In the genomic region with DNA sequence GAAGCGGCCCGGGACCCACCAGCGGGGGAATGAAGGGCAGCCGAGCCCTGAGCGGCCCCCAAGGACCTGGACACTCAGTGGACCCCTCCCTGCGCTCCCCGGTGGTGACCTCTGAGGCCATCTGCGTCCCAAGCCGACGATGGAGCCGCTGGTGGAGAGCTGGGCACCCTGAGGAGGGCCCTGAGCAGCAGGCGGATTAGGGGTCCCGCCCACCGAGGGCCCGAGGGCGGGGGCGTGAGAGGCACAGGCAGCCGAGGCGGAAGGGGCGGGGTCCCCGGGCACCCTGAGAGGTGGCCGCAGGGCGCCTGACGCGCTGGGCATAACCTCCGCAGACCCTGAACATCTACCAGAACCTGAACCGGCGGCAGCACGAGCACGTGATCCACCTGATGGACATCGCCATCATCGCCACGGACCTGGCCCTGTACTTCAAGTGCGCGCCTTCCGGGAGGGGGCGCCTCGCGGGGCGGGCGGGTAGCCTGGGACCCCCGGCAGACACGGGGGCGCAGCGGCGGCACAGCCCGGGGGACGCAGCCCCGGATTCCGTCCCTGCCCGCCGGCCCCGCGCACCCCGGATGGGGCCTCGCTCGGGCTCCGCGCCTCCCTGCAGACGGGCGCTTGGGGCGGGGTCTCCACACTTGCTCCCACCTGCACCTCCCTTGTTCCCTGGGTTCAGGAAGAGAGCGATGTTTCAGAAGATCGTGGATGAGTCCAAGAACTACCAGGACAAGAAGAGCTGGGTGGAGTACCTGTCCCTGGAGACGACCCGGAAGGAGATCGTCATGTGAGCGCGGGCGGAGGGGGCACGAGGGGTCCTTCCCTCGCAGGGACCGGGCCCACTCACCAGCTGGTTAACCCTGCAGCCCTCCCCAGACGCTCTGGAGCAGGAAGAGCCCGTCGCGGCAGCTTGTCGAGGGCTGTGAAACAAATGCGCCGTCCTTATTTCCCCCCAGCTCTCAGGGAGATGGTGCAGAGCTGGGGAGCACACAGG, we compare ENCODE assay signal across 1 cellular context.
TF ChIP-seq lines count a peak whose summit lies in the region.

No MANE protein-coding gene starts in this region.

TF ChIP-seq in IMR-90, 13 proteins besides CTCF, POLR2A, EP300 and RAD21:
- TF ChIP-seq, protein P1, sequence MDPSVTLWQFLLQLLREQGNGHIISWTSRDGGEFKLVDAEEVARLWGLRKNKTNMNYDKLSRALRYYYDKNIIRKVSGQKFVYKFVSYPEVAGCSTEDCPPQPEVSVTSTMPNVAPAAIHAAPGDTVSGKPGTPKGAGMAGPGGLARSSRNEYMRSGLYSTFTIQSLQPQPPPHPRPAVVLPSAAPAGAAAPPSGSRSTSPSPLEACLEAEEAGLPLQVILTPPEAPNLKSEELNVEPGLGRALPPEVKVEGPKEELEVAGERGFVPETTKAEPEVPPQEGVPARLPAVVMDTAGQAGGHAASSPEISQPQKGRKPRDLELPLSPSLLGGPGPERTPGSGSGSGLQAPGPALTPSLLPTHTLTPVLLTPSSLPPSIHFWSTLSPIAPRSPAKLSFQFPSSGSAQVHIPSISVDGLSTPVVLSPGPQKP (IDR thresholded peaks at IDR 0.05; ENCODE audit: borderline replicate concordance, low read depth, low read length) = no peak
- no peak for TF ChIP-seq BHLHE40 (IDR thresholded peaks at IDR 0.05; ENCODE audit: low read depth, low read length)
- TF ChIP-seq CHD1 (IDR thresholded peaks at IDR 0.05; ENCODE audit: low read depth, low read length) = no peak
- TF ChIP-seq, protein P2, sequence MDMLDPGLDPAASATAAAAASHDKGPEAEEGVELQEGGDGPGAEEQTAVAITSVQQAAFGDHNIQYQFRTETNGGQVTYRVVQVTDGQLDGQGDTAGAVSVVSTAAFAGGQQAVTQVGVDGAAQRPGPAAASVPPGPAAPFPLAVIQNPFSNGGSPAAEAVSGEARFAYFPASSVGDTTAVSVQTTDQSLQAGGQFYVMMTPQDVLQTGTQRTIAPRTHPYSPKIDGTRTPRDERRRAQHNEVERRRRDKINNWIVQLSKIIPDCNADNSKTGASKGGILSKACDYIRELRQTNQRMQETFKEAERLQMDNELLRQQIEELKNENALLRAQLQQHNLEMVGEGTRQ (IDR thresholded peaks at IDR 0.05; ENCODE audit: low read depth, low read length) = no peak
- TF ChIP-seq FOS (IDR thresholded peaks at IDR 0.05; ENCODE audit: low read depth, low read length) = no peak
